Comparison of ENCODE assay signal across 26 cellular contexts in genomic region chr13:60148918-60149317, GRCh38. TPM values are rescaled to one million over a fixed set of nuclear protein-coding genes. Genes with fewer than 3 reads are reported as not detected.
DNase-seq lines count a peak whose midpoint lies in the region; ATAC-seq, FAIRE-seq and TF ChIP-seq lines count a peak whose summit lies in the region.
"Had no signal": no experiment of that assay in that cellular context is flagged by ENCODE, and none has a peak within 500 bp of the region (broad histone marks: within the 10 kb centered on the region; RNA-seq: fewer than 3 reads in every experiment).

No MANE protein-coding gene starts in this region.

- no peaks in the 10 kb centered on the region for H3F3A ChIP-seq in GM23338 (replicated peaks; ENCODE audit: low read depth)
- no peaks in the 10 kb centered on the region for H3F3A ChIP-seq in SK-N-SH (replicated peaks; ENCODE audit: insufficient read depth)

- no peak for TF ChIP-seq EP300 in SK-N-SH (IDR thresholded peaks at IDR 0.05; ENCODE audit: borderline replicate concordance in 1 of 2, low read depth in 1 of 2, low read length in 1 of 2)

- H3K36me3 Mint-ChIP-seq in GM23338 (ENCODE audit: low read depth), result no peaks in the 10 kb centered on the region
- H3K36me3 Mint-ChIP-seq: brain; natural killer cell; stimulated activated effector memory CD8-positive, alpha-beta T cell treated with anti-CD3 and anti-CD28 coated beads, Interleukin-12 subunit alpha, Interleukin-12 subunit beta, amount 100 ng/mL, for 72 hours had no signal

- H4K20me1 ChIP-seq in GM23338 (replicated peaks; ENCODE audit: insufficient read depth) (peaks cover 7% of the 10 kb centered on the region; the same call in 1 of the 2 replicates), SK-N-SH (ENCODE audit: insufficient read depth) (peaks cover 25% of the 10 kb centered on the region; the same call in 1 of the 2 replicates)
- H4K20me1 ChIP-seq: BLaER1 had no signal

- H3K4me1 Mint-ChIP-seq in GM23338, result peaks cover 14% of the 10 kb centered on the region

- no peak overlapping the region for H3K27ac Mint-ChIP-seq in GM23338
- H3K27ac Mint-ChIP-seq: activated CD4-positive, alpha-beta T cell treated with anti-CD3 and anti-CD28 coated beads for 36 hours; activated CD8-positive, alpha-beta T cell treated with anti-CD3 and anti-CD28 coated beads for 36 hours; brain; natural killer cell; stimulated activated effector memory CD8-positive, alpha-beta T cell treated with anti-CD3 and anti-CD28 coated beads, Interleukin-12 subunit alpha, Interleukin-12 subunit beta, amount 100 ng/mL, for 72 hours had no signal

- DNase-seq in GM18507 (ENCODE audit: extremely low spot score, insufficient read length, low read depth) (no peak), GM23338 (ENCODE audit: low spot score) (no peak), MV-4-11 (lab: John Stamatoyannopoulos, UW) (peak; percentile 71), SK-N-SH (no peak)
- DNase-seq: activated CD4-positive, alpha-beta T cell treated with anti-CD3 and anti-CD28 coated beads for 36 hours; activated CD8-positive, alpha-beta T cell treated with anti-CD3 and anti-CD28 coated beads for 36 hours; activated naive CD4-positive, alpha-beta T cell treated with anti-CD3 and anti-CD28 coated beads, Interleukin-2, amount 50 U/mL, for 16 hours; HCEC 1CT; hippocampal formation; mucosa of descending colon; natural killer cell; NCI-H1436 treated with DMSO at 0.1 percent for 48 hours; SHP77 treated with DMSO at 0.1 percent for 48 hours; SW 1271; transverse colon had no signal

- no peak overlapping the region for H3K4me3 Mint-ChIP-seq in GM23338
- H3K4me3 Mint-ChIP-seq: activated CD4-positive, alpha-beta T cell treated with anti-CD3 and anti-CD28 coated beads for 36 hours; activated CD8-positive, alpha-beta T cell treated with anti-CD3 and anti-CD28 coated beads for 36 hours; brain; natural killer cell; stimulated activated effector memory CD8-positive, alpha-beta T cell treated with anti-CD3 and anti-CD28 coated beads, Interleukin-12 subunit alpha, Interleukin-12 subunit beta, amount 100 ng/mL, for 72 hours had no signal

- H3K9me3 ChIP-seq in neuron (ENCODE audit: low read length), result no peaks in the 10 kb centered on the region
- H3K9me3 ChIP-seq in SK-N-SH, result no peaks in the 10 kb centered on the region
- H3K9me3 ChIP-seq: gastroesophageal sphincter, mucosa of descending colon, transverse colon had no signal

- CTCF ChIA-PET in SK-N-SH (lab: Yijun Ruan, JAX), result interaction anchor here (1.0 kb wide), 1 partner anchor 16 kb away, joined by 3 read pairs; no protein-coding TSS in a partner anchor

- peaks cover 100% of the 10 kb centered on the region for H3K79me2 ChIP-seq in GM23338 (replicated peaks; ENCODE audit: insufficient read depth)
- H3K79me2 ChIP-seq in SK-N-SH (ENCODE audit: insufficient read depth), result peaks cover 100% of the 10 kb centered on the region

- no peaks in the 10 kb centered on the region for H3K36me3 ChIP-seq in GM23338 (ENCODE audit: insufficient read depth)
- H3K36me3 ChIP-seq in neuron (ENCODE audit: insufficient read depth, low read length), result no peaks in the 10 kb centered on the region
- H3K36me3 ChIP-seq in SK-N-SH (replicated peaks in 1 of 2; ENCODE audit: control insufficient read depth in 1 of 2, insufficient read depth in 2 of 2, low read length in 1 of 2), result no peaks in the 10 kb centered on the region
- H3K36me3 ChIP-seq: BLaER1, gastroesophageal sphincter, transverse colon had no signal

- whole genome bisulfite sequencing in SK-N-SH (ENCODE audit: low lambda C conversion rate), result 98% methylated on average over 4 of the region's 4 CpGs

- TF ChIP-seq CTCF in GM23338 (conservative IDR thresholded peaks at IDR 0.05; ENCODE audit: low read depth in 2 of 2), result no peak
- no peak for TF ChIP-seq CTCF in SK-N-SH (IDR thresholded peaks at IDR 0.05)

- POLR2A ChIA-PET in SK-N-SH (lab: Yijun Ruan, JAX), result no interaction called here

- H3K4me1 ChIP-seq in GM23338 (ENCODE audit: insufficient read depth) (peaks cover 21% of the 10 kb centered on the region), neuron (ENCODE audit: insufficient read depth, low read length) (no peaks in the 10 kb centered on the region), SK-N-SH (ENCODE audit: control insufficient read depth in 1 of 2, insufficient read depth in 2 of 2, low read depth in 1 of 2, low read length in 1 of 2) (peaks cover 5 to 40% of the 10 kb centered on the region in 2 experiments)
- H3K4me1 ChIP-seq: gastroesophageal sphincter had no signal

- H3K9me3 Mint-ChIP-seq in GM23338, result no peaks in the 10 kb centered on the region
- H3K9me3 Mint-ChIP-seq: activated CD8-positive, alpha-beta T cell treated with anti-CD3 and anti-CD28 coated beads for 36 hours; stimulated activated effector memory CD8-positive, alpha-beta T cell treated with anti-CD3 and anti-CD28 coated beads, Interleukin-12 subunit alpha, Interleukin-12 subunit beta, amount 100 ng/mL, for 72 hours had no signal

- H3K9me2 ChIP-seq in GM23338 (ENCODE audit: insufficient read depth) (no peaks in the 10 kb centered on the region; the same call in 1 of the 2 replicates), SK-N-SH (no peaks in the 10 kb centered on the region)

- H3K27me3 Mint-ChIP-seq in GM23338 (ENCODE audit: insufficient read depth, low read depth, poor library complexity), result peaks cover 2% of the 10 kb centered on the region
- H3K27me3 Mint-ChIP-seq: brain had no signal

- ATAC-seq in GM23338 (no peak), HG03196 (IDR thresholded peaks at IDR 0.05; ENCODE audit: unreplicated experiment) (no peak), GM21447 (IDR thresholded peaks at IDR 0.05; ENCODE audit: unreplicated experiment) (no peak)
- ATAC-seq: activated CD4-positive, alpha-beta T cell treated with anti-CD3 and anti-CD28 coated beads for 36 hours; activated CD8-positive, alpha-beta T cell treated with anti-CD3 and anti-CD28 coated beads for 36 hours; gastroesophageal sphincter; mucosa of descending colon; natural killer cell; stimulated activated effector memory CD8-positive, alpha-beta T cell treated with anti-CD3 and anti-CD28 coated beads, Interleukin-12 subunit alpha, Interleukin-12 subunit beta, amount 100 ng/mL, for 72 hours had no signal

- no peak overlapping the region for H3K4me2 ChIP-seq in GM23338
- H3K4me2 ChIP-seq in SK-N-SH, result no peak overlapping the region
- H3K4me2 ChIP-seq: BLaER1, KMS-11 had no signal

- H3K27ac ChIP-seq in GM23338 (ENCODE audit: low read depth) (peak overlapping the region; percentile 7; the same call in 1 of the 2 replicates), SK-N-SH (ENCODE audit: low read depth in 2 of 2, low read length in 1 of 2) (no peak overlapping the region)
- H3K27ac ChIP-seq: BLaER1, gastroesophageal sphincter, KMS-11, transverse colon, VCaP had no signal

- TF ChIP-seq RAD21 in SK-N-SH (IDR thresholded peaks at IDR 0.05; ENCODE audit: low read length), result no peak

- no peak overlapping the region for H3K9ac ChIP-seq in SK-N-SH
- H3K9ac ChIP-seq: BLaER1, KMS-11 had no signal

- peak; percentile 47 for FAIRE-seq in GM18507 (lab: Jason Lieb, UNC)
- FAIRE-seq: RCC 7860 had no signal

- H3K4me3 ChIP-seq in GM23338 (no peak overlapping the region), neuron (ENCODE audit: low read length) (no peak overlapping the region), SK-N-SH (ENCODE audit: low read depth in 2 of 2, low read length in 1 of 2) (no peak overlapping the region)
- H3K4me3 ChIP-seq: BLaER1, gastroesophageal sphincter, lung, mucosa of descending colon, transverse colon had no signal

- no peak overlapping the region for H2AFZ ChIP-seq in GM23338
- peak overlapping the region; percentile 10 for H2AFZ ChIP-seq in neuron (ENCODE audit: low read depth, low read length)
- H2AFZ ChIP-seq in SK-N-SH (ENCODE audit: low read depth), result no peak overlapping the region; the same call in 1 of the 2 replicates

- H3K27me3 ChIP-seq in GM23338 (ENCODE audit: insufficient read depth) (no peaks in the 10 kb centered on the region), neuron (ENCODE audit: insufficient read depth, low read length) (no peaks in the 10 kb centered on the region), SK-N-SH (ENCODE audit: insufficient read depth) (no peaks in the 10 kb centered on the region)
- H3K27me3 ChIP-seq: BLaER1, gastroesophageal sphincter, transverse colon had no signal

TF ChIP-seq in GM23338, 12 proteins besides CTCF, POLR2A, EP300 and RAD21 (continues in another document):
- TF ChIP-seq EZH2 (IDR thresholded peaks at IDR 0.05; ENCODE audit: low read depth, unreplicated experiment) (no peak), EZH2phosphoT487 (IDR thresholded peaks at IDR 0.05; ENCODE audit: unreplicated experiment) (no peak), STAT1 (IDR thresholded peaks at IDR 0.05; ENCODE audit: unreplicated experiment) (no peak), CREB1 (CRISPR knock-in tag; IDR thresholded peaks at IDR 0.05; ENCODE audit: low read depth) (no peak)

TF ChIP-seq in SK-N-SH, 30 proteins besides CTCF, POLR2A, EP300 and RAD21:
- no peak for TF ChIP-seq NRF1 (IDR thresholded peaks at IDR 0.05; ENCODE audit: low read depth, low read length)

RNA-seq across cellular contexts. Expression of gene DIAPH3, which starts 14.8 kb away (rescaled TPM):
- 19.5 and 23.4 TPM in 2 replicates for total RNA-seq in GM23338 (2014; rRNA removed; shearing (Covaris generic))
- polyA plus RNA-seq in GM23338 (2016; fragmentation: Nextera tagmentation; extraction: Ambion mirVana) (23.1 and 30.2 TPM in 2 replicates), SK-N-SH (2012; rRNA removed) (5.4 TPM in 2 replicates)
- polyA plus RNA-seq in SK-N-SH (2012; cell fraction: cytosol; rRNA removed), result 7.3 and 9.8 TPM in 2 replicates
- polyA plus RNA-seq in SK-N-SH (2012; cell fraction: nucleus; rRNA removed), result 3.6 and 5.8 TPM in 2 replicates
